ENCODE assay signal across 1 cellular context in the genomic region with DNA sequence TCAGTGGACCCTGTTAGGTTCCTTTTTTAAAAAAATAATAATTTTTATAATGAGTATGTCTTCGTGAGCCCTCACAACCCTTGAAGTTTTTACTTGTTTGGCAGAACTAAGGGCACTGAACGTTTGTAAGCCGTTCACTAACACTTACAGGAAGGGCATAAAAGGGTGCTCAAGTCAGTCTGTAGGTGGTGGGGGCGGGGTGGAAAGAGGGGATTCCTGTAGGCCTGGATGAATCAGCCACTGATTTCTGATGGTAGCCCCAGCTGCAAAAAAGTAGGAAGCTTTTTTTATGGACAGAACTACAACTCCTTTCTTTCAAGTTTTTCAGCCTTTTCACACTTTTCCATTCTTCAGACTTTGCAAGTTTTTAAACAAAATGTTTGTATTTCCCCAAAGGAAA.
A peak's percentile ranks its signal among the peaks of the same experiment; 100 is the strongest.
TF ChIP-seq lines count a peak whose summit lies in the region.

No MANE protein-coding gene starts in this region.

TF ChIP-seq in endothelial cell of umbilical vein, 7 proteins besides CTCF, POLR2A, EP300 and RAD21:
- TF ChIP-seq FOS (IDR thresholded peaks at IDR 0.05; ENCODE audit: borderline replicate concordance, insufficient read depth, low read length), result peak; percentile 51
- TF ChIP-seq MYC (IDR thresholded peaks at IDR 0.05; ENCODE audit: low read depth, low read length), result no peak
